In genomic region chr2:26347286-26347865, GRCh38 we compare ENCODE assay signal across 1 cellular context.
TF ChIP-seq lines count a peak whose summit lies in the region.

No MANE protein-coding gene starts in this region.

TF ChIP-seq in HepG2, 621 proteins besides CTCF, POLR2A, EP300 and RAD21 (continues in another document):
- TF ChIP-seq NFKBIZ (CRISPR knock-in tag; IDR thresholded peaks at IDR 0.05): no peak
- TF ChIP-seq ZNF543 (CRISPR knock-in tag; IDR thresholded peaks at IDR 0.05): no peak
- no peak for TF ChIP-seq ZNF264 (CRISPR knock-in tag; IDR thresholded peaks at IDR 0.05)
- TF ChIP-seq, protein P1, sequence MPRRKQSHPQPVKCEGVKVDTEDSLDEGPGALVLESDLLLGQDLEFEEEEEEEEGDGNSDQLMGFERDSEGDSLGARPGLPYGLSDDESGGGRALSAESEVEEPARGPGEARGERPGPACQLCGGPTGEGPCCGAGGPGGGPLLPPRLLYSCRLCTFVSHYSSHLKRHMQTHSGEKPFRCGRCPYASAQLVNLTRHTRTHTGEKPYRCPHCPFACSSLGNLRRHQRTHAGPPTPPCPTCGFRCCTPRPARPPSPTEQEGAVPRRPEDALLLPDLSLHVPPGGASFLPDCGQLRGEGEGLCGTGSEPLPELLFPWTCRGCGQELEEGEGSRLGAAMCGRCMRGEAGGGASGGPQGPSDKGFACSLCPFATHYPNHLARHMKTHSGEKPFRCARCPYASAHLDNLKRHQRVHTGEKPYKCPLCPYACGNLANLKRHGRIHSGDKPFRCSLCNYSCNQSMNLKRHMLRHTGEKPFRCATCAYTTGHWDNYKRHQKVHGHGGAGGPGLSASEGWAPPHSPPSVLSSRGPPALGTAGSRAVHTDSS (CRISPR knock-in tag; conservative IDR thresholded peaks at IDR 0.05): no peak
- TF ChIP-seq CREM (IDR thresholded peaks at IDR 0.05): peak; percentile 26; the same call in 1 of the 2 replicates
- no peak for TF ChIP-seq CREM (CRISPR knock-in tag; IDR thresholded peaks at IDR 0.05)
- 0 out of 2 replicates have a peak, but pooled peaks have one; percentile 7 for TF ChIP-seq RARA (CRISPR knock-in tag; IDR thresholded peaks at IDR 0.05)
- TF ChIP-seq, protein P2, sequence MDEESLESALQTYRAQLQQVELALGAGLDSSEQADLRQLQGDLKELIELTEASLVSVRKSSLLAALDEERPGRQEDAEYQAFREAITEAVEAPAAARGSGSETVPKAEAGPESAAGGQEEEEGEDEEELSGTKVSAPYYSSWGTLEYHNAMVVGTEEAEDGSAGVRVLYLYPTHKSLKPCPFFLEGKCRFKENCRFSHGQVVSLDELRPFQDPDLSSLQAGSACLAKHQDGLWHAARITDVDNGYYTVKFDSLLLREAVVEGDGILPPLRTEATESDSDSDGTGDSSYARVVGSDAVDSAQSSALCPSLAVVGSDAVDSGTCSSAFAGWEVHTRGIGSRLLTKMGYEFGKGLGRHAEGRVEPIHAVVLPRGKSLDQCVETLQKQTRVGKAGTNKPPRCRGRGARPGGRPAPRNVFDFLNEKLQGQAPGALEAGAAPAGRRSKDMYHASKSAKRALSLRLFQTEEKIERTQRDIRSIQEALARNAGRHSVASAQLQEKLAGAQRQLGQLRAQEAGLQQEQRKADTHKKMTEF (CRISPR knock-in tag; IDR thresholded peaks at IDR 0.05): peak; percentile 23; the same call in 1 of the 2 replicates
- no peak for TF ChIP-seq ZNF550 (CRISPR knock-in tag; IDR thresholded peaks at IDR 0.05; ENCODE audit: borderline replicate concordance)
- TF ChIP-seq, protein P3, sequence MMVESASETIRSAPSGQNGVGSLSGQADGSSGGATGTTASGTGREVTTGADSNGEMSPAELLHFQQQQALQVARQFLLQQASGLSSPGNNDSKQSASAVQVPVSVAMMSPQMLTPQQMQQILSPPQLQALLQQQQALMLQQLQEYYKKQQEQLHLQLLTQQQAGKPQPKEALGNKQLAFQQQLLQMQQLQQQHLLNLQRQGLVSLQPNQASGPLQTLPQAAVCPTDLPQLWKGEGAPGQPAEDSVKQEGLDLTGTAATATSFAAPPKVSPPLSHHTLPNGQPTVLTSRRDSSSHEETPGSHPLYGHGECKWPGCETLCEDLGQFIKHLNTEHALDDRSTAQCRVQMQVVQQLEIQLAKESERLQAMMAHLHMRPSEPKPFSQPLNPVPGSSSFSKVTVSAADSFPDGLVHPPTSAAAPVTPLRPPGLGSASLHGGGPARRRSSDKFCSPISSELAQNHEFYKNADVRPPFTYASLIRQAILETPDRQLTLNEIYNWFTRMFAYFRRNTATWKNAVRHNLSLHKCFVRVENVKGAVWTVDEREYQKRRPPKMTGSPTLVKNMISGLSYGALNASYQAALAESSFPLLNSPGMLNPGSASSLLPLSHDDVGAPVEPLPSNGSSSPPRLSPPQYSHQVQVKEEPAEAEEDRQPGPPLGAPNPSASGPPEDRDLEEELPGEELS (CRISPR knock-in tag; IDR thresholded peaks at IDR 0.05): 0 out of 2 replicates have a peak, but pooled peaks have one; percentile 40
- TF ChIP-seq, protein P4, sequence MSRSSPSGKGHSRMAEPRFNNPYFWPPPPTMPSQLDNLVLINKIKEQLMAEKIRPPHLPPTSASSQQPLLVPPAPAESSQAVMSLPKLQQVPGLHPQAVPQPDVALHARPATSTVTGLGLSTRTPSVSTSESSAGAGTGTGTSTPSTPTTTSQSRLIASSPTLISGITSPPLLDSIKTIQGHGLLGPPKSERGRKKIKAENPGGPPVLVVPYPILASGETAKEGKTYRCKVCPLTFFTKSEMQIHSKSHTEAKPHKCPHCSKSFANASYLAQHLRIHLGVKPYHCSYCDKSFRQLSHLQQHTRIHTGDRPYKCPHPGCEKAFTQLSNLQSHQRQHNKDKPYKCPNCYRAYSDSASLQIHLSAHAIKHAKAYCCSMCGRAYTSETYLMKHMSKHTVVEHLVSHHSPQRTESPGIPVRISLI (CRISPR knock-in tag; IDR thresholded peaks at IDR 0.05; ENCODE audit: borderline replicate concordance): no peak
- TF ChIP-seq ZSCAN9 (CRISPR knock-in tag; IDR thresholded peaks at IDR 0.05; ENCODE audit: borderline replicate concordance): 0 out of 2 replicates have a peak, but pooled peaks have one; percentile 39
- no peak for TF ChIP-seq ZBTB42 (CRISPR knock-in tag; IDR thresholded peaks at IDR 0.05)
- TF ChIP-seq TEF (CRISPR knock-in tag; IDR thresholded peaks at IDR 0.05): no peak
- no peak for TF ChIP-seq HHEX (CRISPR knock-in tag; IDR thresholded peaks at IDR 0.05)
- no peak for TF ChIP-seq STAG1 (CRISPR knock-in tag; IDR thresholded peaks at IDR 0.05)
- no peak for TF ChIP-seq ZNF597 (CRISPR knock-in tag; IDR thresholded peaks at IDR 0.05)
- no peak for TF ChIP-seq RFXAP (CRISPR knock-in tag; IDR thresholded peaks at IDR 0.05; ENCODE audit: borderline replicate concordance)
- no peak for TF ChIP-seq LCORL (IDR thresholded peaks at IDR 0.05)
- TF ChIP-seq LCORL (CRISPR knock-in tag; IDR thresholded peaks at IDR 0.05): no peak
- no peak for TF ChIP-seq ZBTB46 (CRISPR knock-in tag; IDR thresholded peaks at IDR 0.05; ENCODE audit: borderline replicate concordance)
- TF ChIP-seq MED1 (CRISPR knock-in tag; IDR thresholded peaks at IDR 0.05): peak; percentile 30; the same call in 1 of the 2 replicates
- no peak for TF ChIP-seq MATR3 (CRISPR knock-in tag; IDR thresholded peaks at IDR 0.05)
- no peak for TF ChIP-seq HDAC6 (IDR thresholded peaks at IDR 0.05; ENCODE audit: low read depth, low read length)
- TF ChIP-seq ERF (CRISPR knock-in tag; IDR thresholded peaks at IDR 0.05): no peak
- 0 out of 2 replicates have a peak, but pooled peaks have one; percentile 19 for TF ChIP-seq STAT6 (CRISPR knock-in tag; IDR thresholded peaks at IDR 0.05; ENCODE audit: borderline replicate concordance)
- no peak for TF ChIP-seq ZNF615 (CRISPR knock-in tag; IDR thresholded peaks at IDR 0.05; ENCODE audit: borderline replicate concordance)
- TF ChIP-seq SOX13 (IDR thresholded peaks at IDR 0.05): no peak
- 0 out of 4 replicates have a peak, but pooled peaks of 1 of the 2 experiments have one; percentile 5 for TF ChIP-seq SOX13 (CRISPR knock-in tag; conservative IDR thresholded peaks at IDR 0.05 in 1 of 2, IDR thresholded peaks at IDR 0.05 in 1 of 2)
- TF ChIP-seq PAX8 (CRISPR knock-in tag; IDR thresholded peaks at IDR 0.05; ENCODE audit: borderline replicate concordance): no peak
- TF ChIP-seq FOXA1 (IDR thresholded peaks at IDR 0.05): peak; percentile 29; the same call in 1 of the 2 replicates
- TF ChIP-seq FOXA1 (CRISPR knock-in tag; IDR thresholded peaks at IDR 0.05): peak; percentile 50
- TF ChIP-seq MIER3 (CRISPR knock-in tag; IDR thresholded peaks at IDR 0.05; ENCODE audit: borderline replicate concordance): no peak
- TF ChIP-seq HNRNPUL1 (IDR thresholded peaks at IDR 0.05; ENCODE audit: low read depth, low read length): no peak
- TF ChIP-seq MYNN (CRISPR knock-in tag; IDR thresholded peaks at IDR 0.05; ENCODE audit: low read depth): no peak
- no peak; the same call in 1 of the 2 replicates for TF ChIP-seq AHR (CRISPR knock-in tag; IDR thresholded peaks at IDR 0.05)
- TF ChIP-seq TMF1 (CRISPR knock-in tag; IDR thresholded peaks at IDR 0.05; ENCODE audit: low read depth): no peak
- peak; percentile 51; the same call in 1 of the 2 replicates for TF ChIP-seq SAP130 (CRISPR knock-in tag; IDR thresholded peaks at IDR 0.05; ENCODE audit: low read depth)
- no peak for TF ChIP-seq ZNF775 (CRISPR knock-in tag; IDR thresholded peaks at IDR 0.05; ENCODE audit: borderline replicate concordance)
- TF ChIP-seq HNRNPH1 (optimal IDR thresholded peaks at IDR 0.05; ENCODE audit: low read depth, low read length): no peak
- TF ChIP-seq YEATS4 (CRISPR knock-in tag; IDR thresholded peaks at IDR 0.05; ENCODE audit: borderline replicate concordance): no peak
- no peak for TF ChIP-seq BORCS8-MEF2B (CRISPR knock-in tag; IDR thresholded peaks at IDR 0.05)
- no peak for TF ChIP-seq ZNF3 (CRISPR knock-in tag; IDR thresholded peaks at IDR 0.05)
- TF ChIP-seq HOMEZ (CRISPR knock-in tag; IDR thresholded peaks at IDR 0.05; ENCODE audit: low read depth): peak; percentile 36; the same call in 1 of the 2 replicates
- TF ChIP-seq PPARG (CRISPR knock-in tag; conservative IDR thresholded peaks at IDR 0.05): 0 out of 2 replicates have a peak, but pooled peaks have one; percentile 5
- TF ChIP-seq IRF2 (CRISPR knock-in tag; IDR thresholded peaks at IDR 0.05): peak; percentile 24; the same call in 1 of the 2 replicates
- TF ChIP-seq THRA (CRISPR knock-in tag; IDR thresholded peaks at IDR 0.05; ENCODE audit: borderline replicate concordance): no peak
- no peak for TF ChIP-seq KLF16 (CRISPR knock-in tag; IDR thresholded peaks at IDR 0.05)
- TF ChIP-seq ZFP91 (CRISPR knock-in tag; IDR thresholded peaks at IDR 0.05; ENCODE audit: borderline replicate concordance): no peak
